Comparison of ENCODE assay signal across 8 cellular contexts in genomic region chr1:94417962-94418663, GRCh38.
A peak's percentile ranks its signal among the peaks of the same experiment; 100 is the strongest.
DNase-seq lines count a peak whose midpoint lies in the region; ATAC-seq and TF ChIP-seq lines count a peak whose summit lies in the region.

TSS of gene ABCD3 (plus strand) at chr1:94418389. CDS start at chr1:94418479, 90 bp downstream.

- CTCF ChIA-PET in activated naive CD4-positive, alpha-beta T cell treated with anti-CD3 and anti-CD28 coated beads, Interleukin-2, amount 10 ng/mL, durations not matched to agents 7 days and 5 days (lab: Charles Lee): no interaction called here

- no peaks in the 10 kb centered on the region for H3K27me3 ChIP-seq in GM06990 (replicated peaks; ENCODE audit: control insufficient read depth, insufficient read depth, low read length)

- H3K27ac Mint-ChIP-seq in activated naive CD4-positive, alpha-beta T cell treated with anti-CD3 and anti-CD28 coated beads, Interleukin-2, amount 10 ng/mL, durations not matched to agents 7 days and 5 days: peak within 1 kb of the TSS; percentile 77

- TF ChIP-seq CTCF in GM06990 (IDR thresholded peaks at IDR 0.05; ENCODE audit: insufficient read depth, low read length, poor library complexity, severe bottlenecking): no peak

- no peaks in the 10 kb centered on the region for H3K9me3 Mint-ChIP-seq in activated naive CD4-positive, alpha-beta T cell treated with anti-CD3 and anti-CD28 coated beads, Interleukin-2, amount 10 ng/mL, durations not matched to agents 7 days and 5 days

- H3K4me1 Mint-ChIP-seq in activated naive CD4-positive, alpha-beta T cell treated with anti-CD3 and anti-CD28 coated beads, Interleukin-2, amount 10 ng/mL, durations not matched to agents 7 days and 5 days: peaks cover 27% of the 10 kb centered on the region

- peak within 1 kb of the TSS; percentile 84 for H3K9ac ChIP-seq in SK-N-MC (ENCODE audit: insufficient read length)

- H3K27me3 Mint-ChIP-seq in activated naive CD4-positive, alpha-beta T cell treated with anti-CD3 and anti-CD28 coated beads, Interleukin-2, amount 10 ng/mL, durations not matched to agents 7 days and 5 days: peaks cover 24% of the 10 kb centered on the region

- H3K27ac ChIP-seq in SK-N-MC: peak within 1 kb of the TSS; percentile 82

- H3K4me3 ChIP-seq in GM06990 (replicated peaks; ENCODE audit: low read depth, low read length) (peak within 1 kb of the TSS; percentile 77), SK-N-MC (peak within 1 kb of the TSS; percentile 94)

- ATAC-seq in HG02571 (IDR thresholded peaks at IDR 0.05; ENCODE audit: unreplicated experiment): peak; percentile 96

- no peak within 1 kb of the TSS for H3K4me3 Mint-ChIP-seq in activated naive CD4-positive, alpha-beta T cell treated with anti-CD3 and anti-CD28 coated beads, Interleukin-2, amount 10 ng/mL, durations not matched to agents 7 days and 5 days

- peak; percentile 99 for DNase-seq in GM06990 (ENCODE audit: extremely low read depth, insufficient read length)
- DNase-seq in NCI-H1048 (lab: John Stamatoyannopoulos, UW): peak; percentile 82
- DNase-seq in SK-N-MC (ENCODE audit: low read depth, low spot score): peak; percentile 82
- peak; percentile 96 for DNase-seq in activated naive CD4-positive, alpha-beta T cell treated with anti-CD3 and anti-CD28 coated beads, Interleukin-2, amount 10 ng/mL, durations not matched to agents 7 days and 5 days
- peak; percentile 94 for DNase-seq in germinal center (ENCODE audit: low spot score)
- peak; percentile 51 to 97 (median 93) for DNase-seq in nucleus accumbens (lab: John Stamatoyannopoulos, UW)
- DNase-seq in superior temporal gyrus (ENCODE audit: extremely low spot score): peak; percentile 96

- H3K36me3 ChIP-seq in GM06990 (ENCODE audit: control insufficient read depth, insufficient read depth, low read length): no peaks in the 10 kb centered on the region
- H3K36me3 ChIP-seq in SK-N-MC (ENCODE audit: insufficient read depth, low read length): no peaks in the 10 kb centered on the region

- no peaks in the 10 kb centered on the region for H3K9me3 ChIP-seq in SK-N-MC (ENCODE audit: low read depth, low read length)

- H3K36me3 Mint-ChIP-seq in activated naive CD4-positive, alpha-beta T cell treated with anti-CD3 and anti-CD28 coated beads, Interleukin-2, amount 10 ng/mL, durations not matched to agents 7 days and 5 days: peaks cover 3% of the 10 kb centered on the region

Comparison
In these comparisons a context has a peak if more than half of its experiments do, and no peak if none do; other contexts are left out.
1. Peak in every context shown above with its lines: DNase-seq, ATAC-seq, H3K4me3 ChIP-seq and H3K27ac ChIP-seq.